1 cellular context compared by ENCODE assay signal in the genomic region with DNA sequence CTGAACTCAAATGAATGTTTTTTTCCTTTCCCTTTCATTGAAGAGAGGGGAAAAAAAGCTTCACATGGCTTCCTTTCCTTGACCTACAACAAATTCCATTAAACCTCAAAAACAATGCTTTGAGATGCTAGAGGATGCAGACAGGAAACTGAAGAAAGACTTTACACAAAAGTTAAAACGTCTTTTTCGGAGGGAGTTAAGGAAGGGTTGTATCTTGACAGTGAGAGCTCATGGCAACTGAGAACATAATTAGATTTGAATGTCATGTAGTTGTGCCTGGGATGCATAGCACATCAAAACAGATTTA.
TF ChIP-seq lines count a peak whose summit lies in the region.

No MANE protein-coding gene starts in this region.

TF ChIP-seq in H1, 55 proteins besides CTCF, POLR2A, EP300 and RAD21:
- TF ChIP-seq SP1 (IDR thresholded peaks at IDR 0.05; ENCODE audit: low read depth, low read length) (no peak), JUND (IDR thresholded peaks at IDR 0.05; ENCODE audit: low read length) (no peak), FOSL1 (IDR thresholded peaks at IDR 0.05; ENCODE audit: insufficient read depth, low read depth, low read length) (no peak), SIN3A (conservative IDR thresholded peaks at IDR 0.05 in 1 of 2, IDR thresholded peaks at IDR 0.05 in 1 of 2; ENCODE audit: low read depth in 1 of 2, low read length in 2 of 2) (no peak), SIRT6 (IDR thresholded peaks at IDR 0.05; ENCODE audit: low read length) (no peak), CTBP2 (IDR thresholded peaks at IDR 0.05; ENCODE audit: borderline replicate concordance, insufficient read depth, insufficient read length, low read length) (no peak), SRF (IDR thresholded peaks at IDR 0.05; ENCODE audit: low read depth, low read length) (no peak), ZNF274 (IDR thresholded peaks at IDR 0.05; ENCODE audit: borderline replicate concordance, extremely low read depth, low read length) (no peak), CEBPB (IDR thresholded peaks at IDR 0.05; ENCODE audit: low read depth, low read length) (no peak), CBX8 (IDR thresholded peaks at IDR 0.05; ENCODE audit: borderline replicate concordance, low read depth, low read length) (no peak)
- TF ChIP-seq, protein P1, sequence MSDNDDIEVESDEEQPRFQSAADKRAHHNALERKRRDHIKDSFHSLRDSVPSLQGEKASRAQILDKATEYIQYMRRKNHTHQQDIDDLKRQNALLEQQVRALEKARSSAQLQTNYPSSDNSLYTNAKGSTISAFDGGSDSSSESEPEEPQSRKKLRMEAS (IDR thresholded peaks at IDR 0.05), result no peak
TF ChIP-seq in H1: peak in this region for 0.
